In genomic region chr7:101688183-101688831, GRCh38 we compare ENCODE assay signal across 1 cellular context.
A peak's percentile ranks its signal among the peaks of the same experiment; 100 is the strongest.
TF ChIP-seq lines count a peak whose summit lies in the region.

No MANE protein-coding gene starts in this region.

TF ChIP-seq in SK-N-SH, 30 proteins besides CTCF, POLR2A, EP300 and RAD21 (continued from another document):
- TF ChIP-seq, protein P1, sequence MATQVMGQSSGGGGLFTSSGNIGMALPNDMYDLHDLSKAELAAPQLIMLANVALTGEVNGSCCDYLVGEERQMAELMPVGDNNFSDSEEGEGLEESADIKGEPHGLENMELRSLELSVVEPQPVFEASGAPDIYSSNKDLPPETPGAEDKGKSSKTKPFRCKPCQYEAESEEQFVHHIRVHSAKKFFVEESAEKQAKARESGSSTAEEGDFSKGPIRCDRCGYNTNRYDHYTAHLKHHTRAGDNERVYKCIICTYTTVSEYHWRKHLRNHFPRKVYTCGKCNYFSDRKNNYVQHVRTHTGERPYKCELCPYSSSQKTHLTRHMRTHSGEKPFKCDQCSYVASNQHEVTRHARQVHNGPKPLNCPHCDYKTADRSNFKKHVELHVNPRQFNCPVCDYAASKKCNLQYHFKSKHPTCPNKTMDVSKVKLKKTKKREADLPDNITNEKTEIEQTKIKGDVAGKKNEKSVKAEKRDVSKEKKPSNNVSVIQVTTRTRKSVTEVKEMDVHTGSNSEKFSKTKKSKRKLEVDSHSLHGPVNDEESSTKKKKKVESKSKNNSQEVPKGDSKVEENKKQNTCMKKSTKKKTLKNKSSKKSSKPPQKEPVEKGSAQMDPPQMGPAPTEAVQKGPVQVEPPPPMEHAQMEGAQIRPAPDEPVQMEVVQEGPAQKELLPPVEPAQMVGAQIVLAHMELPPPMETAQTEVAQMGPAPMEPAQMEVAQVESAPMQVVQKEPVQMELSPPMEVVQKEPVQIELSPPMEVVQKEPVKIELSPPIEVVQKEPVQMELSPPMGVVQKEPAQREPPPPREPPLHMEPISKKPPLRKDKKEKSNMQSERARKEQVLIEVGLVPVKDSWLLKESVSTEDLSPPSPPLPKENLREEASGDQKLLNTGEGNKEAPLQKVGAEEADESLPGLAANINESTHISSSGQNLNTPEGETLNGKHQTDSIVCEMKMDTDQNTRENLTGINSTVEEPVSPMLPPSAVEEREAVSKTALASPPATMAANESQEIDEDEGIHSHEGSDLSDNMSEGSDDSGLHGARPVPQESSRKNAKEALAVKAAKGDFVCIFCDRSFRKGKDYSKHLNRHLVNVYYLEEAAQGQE (IDR thresholded peaks at IDR 0.05; ENCODE audit: low read depth, low read length), result no peak
- TF ChIP-seq NFIC (IDR thresholded peaks at IDR 0.05; ENCODE audit: borderline replicate concordance) (no peak), TAF1 (IDR thresholded peaks at IDR 0.05; ENCODE audit: borderline replicate concordance, low read depth, low read length) (no peak), ELF1 (IDR thresholded peaks at IDR 0.05) (no peak), USF2 (IDR thresholded peaks at IDR 0.05; ENCODE audit: borderline replicate concordance, low read depth, low read length) (no peak), MEF2A (IDR thresholded peaks at IDR 0.05; ENCODE audit: borderline replicate concordance, low read depth) (no peak)
- TF ChIP-seq, protein P2, sequence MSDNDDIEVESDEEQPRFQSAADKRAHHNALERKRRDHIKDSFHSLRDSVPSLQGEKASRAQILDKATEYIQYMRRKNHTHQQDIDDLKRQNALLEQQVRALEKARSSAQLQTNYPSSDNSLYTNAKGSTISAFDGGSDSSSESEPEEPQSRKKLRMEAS (IDR thresholded peaks at IDR 0.05; ENCODE audit: low read depth), result peak; percentile 56; the same call in 1 of the 2 replicates
